ENCODE assay signal across 9 cellular contexts in genomic region chr9:121637441-121638222, GRCh38. TPM values are rescaled to one million over a fixed set of nuclear protein-coding genes. Genes with fewer than 3 reads are reported as not detected.
A peak's percentile ranks its signal among the peaks of the same experiment; 100 is the strongest.
DNase-seq lines count a peak whose midpoint lies in the region; ATAC-seq and TF ChIP-seq lines count a peak whose summit lies in the region.
"Had no signal": no experiment of that assay in that cellular context is flagged by ENCODE, and none has a peak within 500 bp of the region (broad histone marks: within the 10 kb centered on the region; RNA-seq: fewer than 3 reads in every experiment).

No MANE protein-coding gene starts in this region.

- intact Hi-C loops in gastrocnemius medialis (cut with DNase I; ENCODE audit: low total_unique reads), result no loop called here

- ATAC-seq in GM23338 (no peak), gastrocnemius medialis (peak in 1 of 2 donors; percentile 20)
- no peak for ATAC-seq in stimulated activated naive CD8-positive, alpha-beta T cell treated with anti-CD3 and anti-CD28 coated beads, Interleukin-15, Interleukin-2, amounts not matched to agents 100 U/mL and 50 U/mL, for 24 hours

- H3K27ac Mint-ChIP-seq in GM23338 (peak overlapping the region; percentile 16; the same call in 1 of the 2 replicates), HFFc6 (no peak overlapping the region)

- no peaks in the 10 kb centered on the region for H3K9me2 ChIP-seq in GM23338 (ENCODE audit: insufficient read depth)

- peaks cover 5% of the 10 kb centered on the region for H4K20me1 ChIP-seq in GM23338 (replicated peaks; ENCODE audit: insufficient read depth)

- H3K9me3 Mint-ChIP-seq in GM23338 (peaks cover 2% of the 10 kb centered on the region; the same call in 1 of the 3 replicates), HFFc6 (no peaks in the 10 kb centered on the region)

- H3K27ac ChIP-seq in GM23338 (ENCODE audit: low read depth) (no peak overlapping the region), gastrocnemius medialis (peak overlapping the region; percentile 31 to 55 (median 44))
- H3K27ac ChIP-seq: left lung had no signal

- H3K4me3 Mint-ChIP-seq in GM23338, result no peak overlapping the region
- no peak overlapping the region for H3K4me3 Mint-ChIP-seq in HFFc6

- H3K36me3 ChIP-seq in GM23338 (ENCODE audit: insufficient read depth) (no peaks in the 10 kb centered on the region; the same call in 1 of the 2 replicates), gastrocnemius medialis (no peaks in the 10 kb centered on the region)
- H3K36me3 ChIP-seq: left lung had no signal

- TF ChIP-seq CTCF in GM23338 (conservative IDR thresholded peaks at IDR 0.05; ENCODE audit: low read depth in 2 of 2), result no peak
- TF ChIP-seq CTCF in fibroblast of villous mesenchyme (IDR thresholded peaks at IDR 0.05; ENCODE audit: insufficient read depth, low read depth, low read length), result no peak
- TF ChIP-seq CTCF in gastrocnemius medialis (IDR thresholded peaks at IDR 0.05 in 4 of 5, conservative IDR thresholded peaks at IDR 0.05 in 1 of 5), result no peak
- no peak for TF ChIP-seq CTCF in HFFc6 (IDR thresholded peaks at IDR 0.05)

- H3K9me3 ChIP-seq in gastrocnemius medialis, result no peaks in the 10 kb centered on the region
- H3K9me3 ChIP-seq: left lung had no signal

- peaks cover 50% of the 10 kb centered on the region for H3K4me1 Mint-ChIP-seq in GM23338
- peaks cover 7% of the 10 kb centered on the region for H3K4me1 Mint-ChIP-seq in HFFc6 (ENCODE audit: low read depth)

- no peaks in the 10 kb centered on the region for H3K27me3 ChIP-seq in GM23338 (ENCODE audit: insufficient read depth)
- no peaks in the 10 kb centered on the region for H3K27me3 ChIP-seq in gastrocnemius medialis
- H3K27me3 ChIP-seq: left lung had no signal

- H3K27me3 Mint-ChIP-seq in GM23338 (ENCODE audit: insufficient read depth, low read depth, poor library complexity) (peaks cover 7% of the 10 kb centered on the region), HFFc6 (ENCODE audit: insufficient read depth) (peaks cover 13% of the 10 kb centered on the region)

- no peak overlapping the region for H2AFZ ChIP-seq in GM23338

- H3K4me1 ChIP-seq in GM23338 (ENCODE audit: insufficient read depth) (peaks cover 10% of the 10 kb centered on the region; the same call in 1 of the 2 replicates), gastrocnemius medialis (peaks cover 72 to 77% of the 10 kb centered on the region in 2 donors)

- in situ Hi-C loops in gastrocnemius medialis (cut with MboI; ENCODE audit: low sequenced_read_pairs in 4 of 4), result no loop called here

- no peak for TF ChIP-seq POLR2A in gastrocnemius medialis (IDR thresholded peaks at IDR 0.05)

- DNase-seq in GM23338 (ENCODE audit: low spot score) (no peak), RPMI8226 (peak; percentile 82), fibroblast of villous mesenchyme (ENCODE audit: low read depth) (peak; percentile 21), gastrocnemius medialis (peak in 1 of 2 donors; percentile 59), HFFc6 (no peak)
- no peak for DNase-seq in effector CD4-positive, alpha-beta T cell
- DNase-seq in stimulated activated naive CD8-positive, alpha-beta T cell treated with anti-CD3 and anti-CD28 coated beads, Interleukin-15, Interleukin-2, amounts not matched to agents 100 U/mL and 50 U/mL, for 24 hours, result no peak
- no peak for DNase-seq in activated effector memory CD4-positive, alpha-beta T cell treated with Interleukin-2 at 50 U/mL for 16 hours

- no peaks in the 10 kb centered on the region for H3K79me2 ChIP-seq in GM23338 (replicated peaks; ENCODE audit: insufficient read depth)

- H3K4me2 ChIP-seq in GM23338, result no peak overlapping the region

- H3K36me3 Mint-ChIP-seq in GM23338 (ENCODE audit: low read depth), result no peaks in the 10 kb centered on the region
- no peaks in the 10 kb centered on the region for H3K36me3 Mint-ChIP-seq in HFFc6 (ENCODE audit: low read depth)

- no peak overlapping the region for H3K4me3 ChIP-seq in GM23338
- no peak overlapping the region for H3K4me3 ChIP-seq in fibroblast of villous mesenchyme (ENCODE audit: low read depth, low read length)
- H3K4me3 ChIP-seq in gastrocnemius medialis, result no peak overlapping the region
- H3K4me3 ChIP-seq: left lung had no signal

- no peaks in the 10 kb centered on the region for H3F3A ChIP-seq in GM23338 (replicated peaks; ENCODE audit: low read depth)

TF ChIP-seq in GM23338, 12 proteins besides CTCF, POLR2A, EP300 and RAD21 (continues in another document):
- TF ChIP-seq CREB1 (CRISPR knock-in tag; IDR thresholded peaks at IDR 0.05; ENCODE audit: low read depth), result no peak
- TF ChIP-seq NANOG (IDR thresholded peaks at IDR 0.05; ENCODE audit: borderline replicate concordance), result no peak
- no peak for TF ChIP-seq ZNF462 (CRISPR knock-in tag; IDR thresholded peaks at IDR 0.05)
- TF ChIP-seq ETS1 (IDR thresholded peaks at IDR 0.05), result no peak

RNA-seq across cellular contexts. Expression of gene DAB2IP, which starts 13.8 kb away (rescaled TPM):
- total RNA-seq in GM23338 (2014; rRNA removed; shearing (Covaris generic)), result 35.1 and 42.8 TPM in 2 replicates
- 8.9 and 11.4 TPM in 2 replicates for polyA plus RNA-seq in GM23338 (2016; fragmentation: Nextera tagmentation; extraction: Ambion mirVana)
- total RNA-seq in fibroblast of villous mesenchyme (36.4 and 47.9 TPM in 2 replicates), gastrocnemius medialis (10 to 100 TPM; 22.7 to 68.2 (median 37.4) TPM)
- total RNA-seq in HFFc6 (2021; fragmentation: NEBNext Ultra II Directional; extraction: Animal tissue kit (Norgen Biotek cat#: 25700)), result 10 to 100 TPM; 23.0 to 28.2 (median 25.7) TPM

Comparison
In these comparisons a context has a peak if more than half of its experiments do, and no peak if none do; other contexts are left out.
1. DNase-seq: peak in RPMI8226 (single experiment) and fibroblast of villous mesenchyme (single experiment); none in GM23338 (single experiment), effector CD4-positive, alpha-beta T cell (single experiment), stimulated activated naive CD8-positive, alpha-beta T cell treated with anti-CD3 and anti-CD28 coated beads, Interleukin-15, Interleukin-2, amounts not matched to agents 100 U/mL and 50 U/mL, for 24 hours (single experiment), activated effector memory CD4-positive, alpha-beta T cell treated with Interleukin-2 at 50 U/mL for 16 hours (single experiment) and HFFc6 (single experiment).